ENCODE assay signal across 1 cellular context in the genomic region with DNA sequence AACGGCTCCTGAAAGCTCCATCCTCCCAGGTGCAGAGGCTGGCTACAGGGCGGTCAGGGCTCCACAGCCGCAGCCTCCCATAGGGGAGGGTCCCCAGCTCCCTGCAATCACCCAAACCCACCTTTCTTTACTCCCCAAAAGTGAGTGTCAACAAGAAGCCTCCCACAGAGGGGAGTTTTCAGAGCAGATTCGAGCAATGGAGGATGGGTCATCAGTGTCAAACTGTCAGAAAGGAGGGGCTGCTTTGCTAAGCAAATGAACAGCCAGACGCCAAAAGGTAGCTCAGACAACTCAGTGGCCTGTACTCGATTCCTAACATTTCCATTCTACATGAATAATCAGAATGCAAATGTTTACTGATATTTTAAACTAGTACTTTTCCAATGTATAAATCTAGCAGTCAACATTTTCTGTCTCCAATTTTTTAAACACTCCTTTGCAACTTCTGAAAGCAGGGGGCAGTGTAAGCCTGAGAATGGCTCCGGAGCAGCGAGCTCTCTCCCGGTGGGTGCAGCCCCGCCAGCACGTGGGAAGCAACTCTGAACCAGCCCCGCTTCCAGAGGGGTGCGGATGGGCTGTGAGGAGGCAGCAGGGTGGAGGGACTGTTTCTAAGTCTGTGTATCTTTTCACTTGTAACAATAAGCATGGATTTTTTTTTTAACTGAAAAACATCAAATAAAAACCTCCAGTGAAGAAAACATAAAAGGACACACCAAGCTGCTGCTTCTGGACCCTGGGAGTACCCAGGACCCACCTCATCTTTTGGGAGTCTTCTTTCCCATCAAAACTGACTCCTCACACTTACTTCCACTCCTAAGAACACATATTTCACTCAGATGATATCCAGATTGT.
TF ChIP-seq lines count a peak whose summit lies in the region.

No MANE protein-coding gene starts in this region.

TF ChIP-seq in GM12878, 131 proteins besides CTCF, POLR2A, EP300 and RAD21 (continued from another document):
- TF ChIP-seq, protein P1, sequence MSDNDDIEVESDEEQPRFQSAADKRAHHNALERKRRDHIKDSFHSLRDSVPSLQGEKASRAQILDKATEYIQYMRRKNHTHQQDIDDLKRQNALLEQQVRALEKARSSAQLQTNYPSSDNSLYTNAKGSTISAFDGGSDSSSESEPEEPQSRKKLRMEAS (IDR thresholded peaks at IDR 0.05; ENCODE audit: low read depth, low read length), result no peak
- TF ChIP-seq, protein P2, sequence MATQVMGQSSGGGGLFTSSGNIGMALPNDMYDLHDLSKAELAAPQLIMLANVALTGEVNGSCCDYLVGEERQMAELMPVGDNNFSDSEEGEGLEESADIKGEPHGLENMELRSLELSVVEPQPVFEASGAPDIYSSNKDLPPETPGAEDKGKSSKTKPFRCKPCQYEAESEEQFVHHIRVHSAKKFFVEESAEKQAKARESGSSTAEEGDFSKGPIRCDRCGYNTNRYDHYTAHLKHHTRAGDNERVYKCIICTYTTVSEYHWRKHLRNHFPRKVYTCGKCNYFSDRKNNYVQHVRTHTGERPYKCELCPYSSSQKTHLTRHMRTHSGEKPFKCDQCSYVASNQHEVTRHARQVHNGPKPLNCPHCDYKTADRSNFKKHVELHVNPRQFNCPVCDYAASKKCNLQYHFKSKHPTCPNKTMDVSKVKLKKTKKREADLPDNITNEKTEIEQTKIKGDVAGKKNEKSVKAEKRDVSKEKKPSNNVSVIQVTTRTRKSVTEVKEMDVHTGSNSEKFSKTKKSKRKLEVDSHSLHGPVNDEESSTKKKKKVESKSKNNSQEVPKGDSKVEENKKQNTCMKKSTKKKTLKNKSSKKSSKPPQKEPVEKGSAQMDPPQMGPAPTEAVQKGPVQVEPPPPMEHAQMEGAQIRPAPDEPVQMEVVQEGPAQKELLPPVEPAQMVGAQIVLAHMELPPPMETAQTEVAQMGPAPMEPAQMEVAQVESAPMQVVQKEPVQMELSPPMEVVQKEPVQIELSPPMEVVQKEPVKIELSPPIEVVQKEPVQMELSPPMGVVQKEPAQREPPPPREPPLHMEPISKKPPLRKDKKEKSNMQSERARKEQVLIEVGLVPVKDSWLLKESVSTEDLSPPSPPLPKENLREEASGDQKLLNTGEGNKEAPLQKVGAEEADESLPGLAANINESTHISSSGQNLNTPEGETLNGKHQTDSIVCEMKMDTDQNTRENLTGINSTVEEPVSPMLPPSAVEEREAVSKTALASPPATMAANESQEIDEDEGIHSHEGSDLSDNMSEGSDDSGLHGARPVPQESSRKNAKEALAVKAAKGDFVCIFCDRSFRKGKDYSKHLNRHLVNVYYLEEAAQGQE (IDR thresholded peaks at IDR 0.05; ENCODE audit: low read depth, low read length), result no peak
- TF ChIP-seq ZNF622 (IDR thresholded peaks at IDR 0.05) (no peak), PAX8 (IDR thresholded peaks at IDR 0.05) (no peak), HDGF (IDR thresholded peaks at IDR 0.05) (no peak), YY1 (IDR thresholded peaks at IDR 0.05; ENCODE audit: low read depth, low read length) (peak; percentile 59; the same call in 1 of the 2 replicates), DPF2 (IDR thresholded peaks at IDR 0.05) (no peak), GABPA (IDR thresholded peaks at IDR 0.05; ENCODE audit: low read depth) (no peak), RELA (IDR thresholded peaks at IDR 0.05; ENCODE audit: borderline replicate concordance, partially characterized antibody) (no peak), MXI1 (IDR thresholded peaks at IDR 0.05; ENCODE audit: low read depth, low read length) (peak; percentile 59; the same call in 1 of the 2 replicates), WRNIP1 (IDR thresholded peaks at IDR 0.05; ENCODE audit: borderline replicate concordance, low read depth, low read length) (no peak), BHLHE40 (IDR thresholded peaks at IDR 0.05; ENCODE audit: borderline replicate concordance in 1 of 2, low read depth in 2 of 2, low read length in 1 of 2) (peak; percentile 58 to 68; a peak in 3 of 4 replicates), EGR1 (IDR thresholded peaks at IDR 0.05; ENCODE audit: borderline replicate concordance in 1 of 2, low read depth in 2 of 2, low read length in 2 of 2) (no peak), RAD51 (IDR thresholded peaks at IDR 0.05) (peak; percentile 62), MEF2A (IDR thresholded peaks at IDR 0.05; ENCODE audit: insufficient read depth, low read depth, low read length) (no peak), IKZF2 (IDR thresholded peaks at IDR 0.05) (no peak), NFIC (IDR thresholded peaks at IDR 0.05; ENCODE audit: low read depth, low read length) (no peak), KLF5 (IDR thresholded peaks at IDR 0.05; ENCODE audit: partially characterized antibody) (no peak)
- TF ChIP-seq, protein P3, sequence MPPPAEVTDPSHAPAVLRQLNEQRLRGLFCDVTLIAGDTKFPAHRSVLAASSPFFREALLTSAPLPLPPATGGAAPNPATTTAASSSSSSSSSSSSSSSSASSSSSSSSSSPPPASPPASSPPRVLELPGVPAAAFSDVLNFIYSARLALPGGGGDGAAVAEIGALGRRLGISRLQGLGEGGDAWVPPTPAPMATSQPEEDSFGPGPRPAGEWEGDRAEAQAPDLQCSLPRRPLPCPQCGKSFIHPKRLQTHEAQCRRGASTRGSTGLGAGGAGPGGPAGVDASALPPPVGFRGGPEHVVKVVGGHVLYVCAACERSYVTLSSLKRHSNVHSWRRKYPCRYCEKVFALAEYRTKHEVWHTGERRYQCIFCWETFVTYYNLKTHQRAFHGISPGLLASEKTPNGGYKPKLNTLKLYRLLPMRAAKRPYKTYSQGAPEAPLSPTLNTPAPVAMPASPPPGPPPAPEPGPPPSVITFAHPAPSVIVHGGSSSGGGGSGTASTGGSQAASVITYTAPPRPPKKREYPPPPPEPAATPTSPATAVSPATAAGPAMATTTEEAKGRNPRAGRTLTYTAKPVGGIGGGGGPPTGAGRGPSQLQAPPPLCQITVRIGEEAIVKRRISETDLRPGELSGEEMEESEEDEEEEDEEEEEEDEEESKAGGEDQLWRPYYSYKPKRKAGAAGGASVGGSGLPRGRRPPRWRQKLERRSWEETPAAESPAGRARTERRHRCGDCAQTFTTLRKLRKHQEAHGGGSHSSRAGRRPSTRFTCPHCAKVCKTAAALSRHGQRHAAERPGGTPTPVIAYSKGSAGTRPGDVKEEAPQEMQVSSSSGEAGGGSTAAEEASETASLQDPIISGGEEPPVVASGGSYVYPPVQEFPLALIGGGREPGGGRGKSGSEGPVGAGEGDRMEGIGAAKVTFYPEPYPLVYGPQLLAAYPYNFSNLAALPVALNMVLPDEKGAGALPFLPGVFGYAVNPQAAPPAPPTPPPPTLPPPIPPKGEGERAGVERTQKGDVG (CRISPR knock-in tag; IDR thresholded peaks at IDR 0.05), result no peak
- TF ChIP-seq, protein P4, sequence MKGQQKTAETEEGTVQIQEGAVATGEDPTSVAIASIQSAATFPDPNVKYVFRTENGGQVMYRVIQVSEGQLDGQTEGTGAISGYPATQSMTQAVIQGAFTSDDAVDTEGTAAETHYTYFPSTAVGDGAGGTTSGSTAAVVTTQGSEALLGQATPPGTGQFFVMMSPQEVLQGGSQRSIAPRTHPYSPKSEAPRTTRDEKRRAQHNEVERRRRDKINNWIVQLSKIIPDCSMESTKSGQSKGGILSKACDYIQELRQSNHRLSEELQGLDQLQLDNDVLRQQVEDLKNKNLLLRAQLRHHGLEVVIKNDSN (IDR thresholded peaks at IDR 0.05; ENCODE audit: borderline replicate concordance, extremely low read length, insufficient read depth, low read depth, low read length), result peak; percentile 38
- TF ChIP-seq, protein P5, sequence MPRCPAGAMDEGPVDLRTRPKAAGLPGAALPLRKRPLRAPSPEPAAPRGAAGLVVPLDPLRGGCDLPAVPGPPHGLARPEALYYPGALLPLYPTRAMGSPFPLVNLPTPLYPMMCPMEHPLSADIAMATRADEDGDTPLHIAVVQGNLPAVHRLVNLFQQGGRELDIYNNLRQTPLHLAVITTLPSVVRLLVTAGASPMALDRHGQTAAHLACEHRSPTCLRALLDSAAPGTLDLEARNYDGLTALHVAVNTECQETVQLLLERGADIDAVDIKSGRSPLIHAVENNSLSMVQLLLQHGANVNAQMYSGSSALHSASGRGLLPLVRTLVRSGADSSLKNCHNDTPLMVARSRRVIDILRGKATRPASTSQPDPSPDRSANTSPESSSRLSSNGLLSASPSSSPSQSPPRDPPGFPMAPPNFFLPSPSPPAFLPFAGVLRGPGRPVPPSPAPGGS (IDR thresholded peaks at IDR 0.05; ENCODE audit: borderline replicate concordance, insufficient read depth, low read depth, low read length, poor library complexity, severe bottlenecking), result no peak
